ENCODE assay signal across 7 cellular contexts in genomic region chr5:156261275-156261939, GRCh38.
"Had no signal": no experiment of that assay in that cellular context is flagged by ENCODE, and none has a peak within 500 bp of the region (broad histone marks: within the 10 kb centered on the region; RNA-seq: fewer than 3 reads in every experiment).

No MANE protein-coding gene starts in this region.

- H2AFZ ChIP-seq: GM23248 had no signal

- H3K4me3 ChIP-seq: GM23248, HAP-1 had no signal

- H3K9ac ChIP-seq: GM23248 had no signal

- DNase-seq: GM23248, GOT3, H7, HFFc6 had no signal

- H3K36me3 ChIP-seq: HAP-1 had no signal

- ATAC-seq: HCT116 had no signal

- FAIRE-seq: HTR-8/SVneo had no signal

- H3K27ac ChIP-seq: GM23248 had no signal

- H3K9me3 ChIP-seq: HAP-1 had no signal

- H3K4me1 ChIP-seq: HAP-1 had no signal
